In the genomic region with DNA sequence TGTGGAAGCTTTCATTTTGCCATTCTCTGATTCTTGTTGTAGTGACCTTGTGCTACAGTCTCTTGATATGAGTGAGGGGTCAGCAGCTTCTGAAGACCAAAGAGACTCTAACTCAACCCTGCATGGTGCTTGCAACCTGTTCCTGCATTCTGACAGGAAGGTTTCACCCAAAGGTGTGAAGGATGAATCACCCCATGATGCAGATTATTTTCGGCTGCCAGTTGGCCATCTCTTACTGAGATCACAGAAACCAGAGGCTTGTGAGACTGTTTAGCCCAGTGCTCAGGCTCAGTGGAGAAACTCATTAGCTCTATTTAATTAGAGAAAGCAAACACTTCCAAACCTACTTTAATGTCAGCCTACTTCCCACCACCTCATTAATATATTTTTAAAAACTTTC, we compare ENCODE assay signal across 14 cellular contexts. TPM values are rescaled to one million over a fixed set of nuclear protein-coding genes. Genes with fewer than 3 reads are reported as not detected.
DNase-seq lines count a peak whose midpoint lies in the region; ATAC-seq and TF ChIP-seq lines count a peak whose summit lies in the region.
"Had no signal": no experiment of that assay in that cellular context is flagged by ENCODE, and none has a peak within 500 bp of the region (broad histone marks: within the 10 kb centered on the region; RNA-seq: fewer than 3 reads in every experiment).

No MANE protein-coding gene starts in this region.

- H2BK15ac ChIP-seq in mesendoderm (replicated peaks; ENCODE audit: low read depth), result no peak overlapping the region

- H2BK120ac ChIP-seq in mesendoderm (ENCODE audit: low read depth, low read length), result no peak overlapping the region

- H3K56ac ChIP-seq in mesendoderm (ENCODE audit: low read length), result no peak overlapping the region

- no peak overlapping the region for H3K18ac ChIP-seq in mesendoderm (ENCODE audit: low read length)

- TF ChIP-seq CTCF in GM13977 (IDR thresholded peaks at IDR 0.05; ENCODE audit: extremely low read depth, insufficient read depth, missing control alignments), result no peak

- no peak overlapping the region for H3K9ac ChIP-seq in mesendoderm (ENCODE audit: low read length)

- no peak overlapping the region for H2BK5ac ChIP-seq in mesendoderm (ENCODE audit: low read length)

- no peaks in the 10 kb centered on the region for H3K36me3 ChIP-seq in mesendoderm (ENCODE audit: control insufficient read depth, insufficient read depth, low read length)

- no peak overlapping the region for H4K8ac ChIP-seq in mesendoderm (ENCODE audit: low read depth, low read length)

- WGBS in mesendoderm (ENCODE audit: extremely low coverage, insufficient coverage, low lambda C conversion rate), result no CpG with 5 or more reads among the region's 1 CpG

- H3K4me3 ChIP-seq in mesendoderm (ENCODE audit: low read length), result no peak overlapping the region
- H3K4me3 ChIP-seq: GM12878, testis had no signal

- no peaks in the 10 kb centered on the region for H3K27me3 ChIP-seq in mesendoderm (ENCODE audit: insufficient read depth, low read length, poor library complexity)
- H3K27me3 ChIP-seq: testis had no signal

- peak; percentile 81 to 86 for ATAC-seq in activated CD4-positive, CD25-positive, alpha-beta regulatory T cell treated with anti-CD3 and anti-CD28 coated beads, Interleukin-2, amount 50 U/mL, for 24 hours
- no peak for ATAC-seq in GM21576 (IDR thresholded peaks at IDR 0.05; ENCODE audit: unreplicated experiment)
- ATAC-seq: GM12878 had no signal

- no peaks in the 10 kb centered on the region for H3K79me1 ChIP-seq in mesendoderm (ENCODE audit: low read length)

- in situ Hi-C loops in GM13977 (cut with MboI; ENCODE audit: low pct_unique_long_range_greater_than_20kb, low sequenced_read_pairs, unreplicated experiment), result loop anchor here (25.0 kb wide), 1 partner anchor 1405 kb away; a partner anchor contains a TSS

- no peak overlapping the region for H4K5ac ChIP-seq in mesendoderm (ENCODE audit: low read length)

- no peak overlapping the region for H3K23ac ChIP-seq in mesendoderm (ENCODE audit: low read length)

- H3K4ac ChIP-seq in mesendoderm (ENCODE audit: low read depth, low read length), result no peak overlapping the region

- no peak overlapping the region for H3K4me2 ChIP-seq in mesendoderm (ENCODE audit: low read length)

- no peak for DNase-seq in activated CD4-positive, CD25-positive, alpha-beta regulatory T cell (lab: John Stamatoyannopoulos, UW)
- DNase-seq in M059J (ENCODE audit: low read depth) (peak; percentile 13), mesendoderm (peak; percentile 50), DMS153 treated with DMSO at 0.1 percent for 48 hours (lab: John Stamatoyannopoulos, UW; ENCODE audit: unreplicated experiment) (no peak), GM13977 (ENCODE audit: low spot score) (no peak)
- DNase-seq in activated effector memory CD4-positive, alpha-beta T cell treated with anti-CD3 and anti-CD28 coated beads, Interleukin-2, amount 50 U/mL, for 16 hours, result peak; percentile 64
- DNase-seq: activated B cell treated with CpG ODN at 0.5 μM for 24 hours, glutamatergic neuron, NCI-H748 treated with DMSO at 0.1 percent for 48 hours, testis had no signal

- H3K4me1 ChIP-seq in mesendoderm (ENCODE audit: control insufficient read depth, low read depth, low read length), result no peaks in the 10 kb centered on the region

- H2AK5ac ChIP-seq in mesendoderm (ENCODE audit: low read length), result no peak overlapping the region

- no peak overlapping the region for H3K27ac ChIP-seq in mesendoderm (ENCODE audit: low read depth, low read length)
- H3K27ac ChIP-seq: testis had no signal

- H3K79me2 ChIP-seq in mesendoderm (ENCODE audit: control insufficient read depth, insufficient read depth, low read length), result no peaks in the 10 kb centered on the region

RNA-seq across cellular contexts. Expression of a gene that starts 29.2 kb away (rescaled TPM):
- 0.42 and 2.9 TPM in 2 replicates for total RNA-seq in M059J (2014; rRNA removed; shearing (Covaris generic))
- 0.22 TPM for polyA plus RNA-seq in mesendoderm (2013, experiment 1 of 2)
- polyA plus RNA-seq in mesendoderm (2013, experiment 2 of 2), result 0.24 TPM
- total RNA-seq: epithelial cell of proximal tubule had no signal

Comparison
In these comparisons a context has a peak if more than half of its experiments do, and no peak if none do; other contexts are left out.
1. DNase-seq: peak in M059J (single experiment), activated effector memory CD4-positive, alpha-beta T cell treated with anti-CD3 and anti-CD28 coated beads, Interleukin-2, amount 50 U/mL, for 16 hours (single experiment) and mesendoderm (single experiment); none in activated CD4-positive, CD25-positive, alpha-beta regulatory T cell (0 of 4), DMS153 treated with DMSO at 0.1 percent for 48 hours (single experiment) and GM13977 (single experiment).